In genomic region chr7:14322724-14323123, GRCh38 we compare ENCODE assay signal across 18 cellular contexts.
"Had no signal": no experiment of that assay in that cellular context is flagged by ENCODE, and none has a peak within 500 bp of the region (broad histone marks: within the 10 kb centered on the region; RNA-seq: fewer than 3 reads in every experiment).

No MANE protein-coding gene starts in this region.

- H3K27me3 ChIP-seq: MG63 had no signal

- H3K4me3 ChIP-seq: MG63 had no signal

- H3K36me3 ChIP-seq: MG63 had no signal

- DNase-seq: Kasumi-1, MG63, MM.1S, MV-4-11, NCI-H1048, NCI-H1417 treated with DMSO at 0.1 percent for 48 hours, NCI-H1436, NCI-H1436 treated with DMSO at 0.1 percent for 48 hours, NCI-H1694, NCI-H187 treated with DMSO at 0.1 percent for 48 hours, NCI-H1930, NCI-H2107, NCI-H2227 treated with DMSO at 0.1 percent for 48 hours, NCI-H226, NCI-H510A, NCI-H510A treated with DMSO at 0.1 percent for 48 hours, NCI-H524 treated with DMSO at 0.1 percent for 48 hours, NCI-H526 had no signal
